In the genomic region with DNA sequence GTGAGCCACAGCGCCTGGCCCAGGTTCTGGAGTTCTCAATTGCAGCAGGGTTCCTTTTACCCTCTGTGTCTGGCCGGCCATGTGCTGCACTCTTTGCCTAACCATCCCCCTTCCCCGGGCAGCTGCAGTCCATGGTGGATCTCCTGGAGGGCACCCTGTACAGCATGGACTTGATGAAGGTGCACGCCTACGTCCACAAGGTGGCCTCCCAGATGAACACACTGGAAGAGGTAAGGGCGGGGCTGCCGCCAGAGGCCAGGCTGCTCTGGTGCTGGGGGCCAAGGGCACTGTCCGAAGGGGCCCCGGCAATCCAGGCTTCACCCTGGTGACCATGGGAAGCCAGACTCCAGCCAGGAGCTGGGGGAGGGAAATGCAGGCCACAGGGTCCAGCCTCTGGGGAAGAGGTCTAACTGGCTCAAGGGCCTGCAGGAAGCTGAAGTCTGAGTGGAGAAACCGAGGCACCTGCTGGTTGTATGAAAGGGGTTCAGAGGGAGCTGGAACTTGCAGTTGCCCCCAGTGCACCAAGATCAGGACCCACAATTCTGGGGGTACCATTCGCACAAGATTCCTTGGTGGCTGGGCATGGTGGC, we compare ENCODE assay signal across 1 cellular context.
TF ChIP-seq lines count a peak whose summit lies in the region.

No MANE protein-coding gene starts in this region.

TF ChIP-seq in HepG2, 621 proteins besides CTCF, POLR2A, EP300 and RAD21 (continued from another document and continues in another):
- TF ChIP-seq, protein P1, sequence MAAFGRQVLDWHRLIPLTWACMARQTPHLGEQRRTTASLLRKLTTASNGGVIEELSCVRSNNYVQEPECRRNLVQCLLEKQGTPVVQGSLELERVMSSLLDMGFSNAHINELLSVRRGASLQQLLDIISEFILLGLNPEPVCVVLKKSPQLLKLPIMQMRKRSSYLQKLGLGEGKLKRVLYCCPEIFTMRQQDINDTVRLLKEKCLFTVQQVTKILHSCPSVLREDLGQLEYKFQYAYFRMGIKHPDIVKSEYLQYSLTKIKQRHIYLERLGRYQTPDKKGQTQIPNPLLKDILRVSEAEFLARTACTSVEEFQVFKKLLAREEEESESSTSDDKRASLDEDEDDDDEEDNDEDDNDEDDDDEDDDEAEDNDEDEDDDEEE (CRISPR knock-in tag; IDR thresholded peaks at IDR 0.05), result no peak
- TF ChIP-seq, protein P2, sequence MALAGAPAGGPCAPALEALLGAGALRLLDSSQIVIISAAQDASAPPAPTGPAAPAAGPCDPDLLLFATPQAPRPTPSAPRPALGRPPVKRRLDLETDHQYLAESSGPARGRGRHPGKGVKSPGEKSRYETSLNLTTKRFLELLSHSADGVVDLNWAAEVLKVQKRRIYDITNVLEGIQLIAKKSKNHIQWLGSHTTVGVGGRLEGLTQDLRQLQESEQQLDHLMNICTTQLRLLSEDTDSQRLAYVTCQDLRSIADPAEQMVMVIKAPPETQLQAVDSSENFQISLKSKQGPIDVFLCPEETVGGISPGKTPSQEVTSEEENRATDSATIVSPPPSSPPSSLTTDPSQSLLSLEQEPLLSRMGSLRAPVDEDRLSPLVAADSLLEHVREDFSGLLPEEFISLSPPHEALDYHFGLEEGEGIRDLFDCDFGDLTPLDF (CRISPR knock-in tag; IDR thresholded peaks at IDR 0.05), result no peak
- no peak for TF ChIP-seq KAT8 (CRISPR knock-in tag; IDR thresholded peaks at IDR 0.05)
- TF ChIP-seq ZBTB1 (CRISPR knock-in tag; IDR thresholded peaks at IDR 0.05; ENCODE audit: borderline replicate concordance), result no peak
- TF ChIP-seq EHMT2 (IDR thresholded peaks at IDR 0.05; ENCODE audit: borderline replicate concordance, low read depth, low read length), result no peak
- TF ChIP-seq MAZ (IDR thresholded peaks at IDR 0.05; ENCODE audit: borderline replicate concordance, low read depth, low read length), result peak; percentile 80; the same call in 1 of the 2 replicates
- peak; percentile 93 for TF ChIP-seq MAZ (CRISPR knock-in tag; IDR thresholded peaks at IDR 0.05; ENCODE audit: low read depth)
- TF ChIP-seq, protein P3, sequence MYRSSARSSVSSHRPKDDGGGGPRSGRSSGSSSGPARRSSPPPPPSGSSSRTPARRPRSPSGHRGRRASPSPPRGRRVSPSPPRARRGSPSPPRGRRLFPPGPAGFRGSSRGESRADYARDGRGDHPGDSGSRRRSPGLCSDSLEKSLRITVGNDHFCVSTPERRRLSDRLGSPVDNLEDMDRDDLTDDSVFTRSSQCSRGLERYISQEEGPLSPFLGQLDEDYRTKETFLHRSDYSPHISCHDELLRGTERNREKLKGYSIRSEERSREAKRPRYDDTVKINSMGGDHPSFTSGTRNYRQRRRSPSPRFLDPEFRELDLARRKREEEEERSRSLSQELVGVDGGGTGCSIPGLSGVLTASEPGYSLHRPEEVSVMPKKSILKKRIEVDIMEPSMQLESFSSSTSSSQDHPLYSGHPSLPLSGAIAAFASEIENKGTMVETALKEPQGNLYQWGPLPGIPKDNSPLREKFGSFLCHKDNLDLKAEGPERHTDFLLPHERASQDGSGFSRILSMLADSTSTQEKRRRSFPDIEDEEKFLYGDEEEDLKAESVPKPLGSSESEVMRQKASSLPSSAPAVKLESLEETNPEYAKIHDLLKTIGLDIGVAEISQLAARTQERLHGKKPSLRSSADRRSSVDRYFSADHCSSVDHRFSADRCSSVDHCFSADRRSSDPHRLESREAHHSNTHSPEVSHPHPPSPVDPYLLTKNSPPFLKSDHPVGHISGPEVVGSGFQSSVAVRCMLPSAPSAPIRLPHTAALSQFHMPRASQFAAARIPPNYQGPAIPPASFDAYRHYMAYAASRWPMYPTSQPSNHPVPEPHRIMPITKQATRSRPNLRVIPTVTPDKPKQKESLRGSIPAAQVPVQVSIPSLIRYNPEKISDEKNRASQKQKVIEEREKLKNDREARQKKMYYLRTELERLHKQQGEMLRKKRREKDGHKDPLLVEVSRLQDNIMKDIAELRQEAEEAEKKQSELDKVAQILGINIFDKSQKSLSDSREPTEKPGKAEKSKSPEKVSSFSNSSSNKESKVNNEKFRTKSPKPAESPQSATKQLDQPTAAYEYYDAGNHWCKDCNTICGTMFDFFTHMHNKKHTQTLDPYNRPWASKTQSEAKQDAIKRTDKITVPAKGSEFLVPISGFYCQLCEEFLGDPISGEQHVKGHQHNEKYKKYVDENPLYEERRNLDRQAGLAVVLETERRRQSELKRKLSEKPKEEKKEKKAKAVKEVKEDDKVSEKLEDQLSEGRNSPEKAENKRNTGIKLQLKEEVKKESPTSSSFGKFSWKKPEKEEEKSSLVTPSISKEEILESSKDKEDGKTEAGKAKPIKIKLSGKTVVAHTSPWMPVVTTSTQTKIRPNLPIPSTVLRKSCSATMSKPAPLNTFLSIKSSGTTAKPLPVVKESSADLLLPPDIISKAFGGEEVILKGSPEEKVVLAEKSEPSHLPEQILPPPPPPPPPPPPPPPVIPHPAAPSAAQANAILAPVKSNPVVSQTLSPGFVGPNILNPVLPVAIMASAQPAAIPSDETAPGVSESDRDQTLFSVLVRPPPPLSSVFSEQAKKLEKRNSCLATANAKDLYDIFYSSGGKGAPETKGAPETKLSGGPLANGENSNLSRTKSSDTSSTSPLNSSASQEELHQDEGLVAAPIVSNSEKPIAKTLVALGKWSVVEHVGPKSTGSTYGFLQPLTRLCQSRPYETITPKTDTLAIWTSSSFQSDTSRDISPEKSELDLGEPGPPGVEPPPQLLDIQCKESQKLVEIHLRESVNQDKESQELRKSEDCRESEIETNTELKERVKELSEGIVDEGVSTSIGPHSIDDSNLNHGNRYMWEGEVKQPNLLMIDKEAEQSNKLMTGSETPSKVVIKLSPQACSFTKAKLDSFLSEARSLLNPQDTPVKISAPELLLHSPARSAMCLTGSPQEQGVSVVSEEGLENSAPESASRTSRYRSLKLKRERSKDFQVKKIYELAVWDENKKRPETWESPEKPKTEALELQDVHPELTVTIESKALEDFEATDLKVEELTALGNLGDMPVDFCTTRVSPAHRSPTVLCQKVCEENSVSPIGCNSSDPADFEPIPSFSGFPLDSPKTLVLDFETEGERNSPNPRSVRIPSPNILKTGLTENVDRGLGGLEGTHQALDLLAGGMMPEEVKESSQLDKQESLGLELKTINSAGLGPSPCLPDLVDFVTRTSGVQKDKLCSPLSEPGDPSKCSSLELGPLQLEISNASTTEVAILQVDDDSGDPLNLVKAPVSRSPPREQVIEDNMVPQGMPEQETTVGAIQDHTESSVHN (CRISPR knock-in tag; IDR thresholded peaks at IDR 0.05), result no peak
- TF ChIP-seq, protein P4, sequence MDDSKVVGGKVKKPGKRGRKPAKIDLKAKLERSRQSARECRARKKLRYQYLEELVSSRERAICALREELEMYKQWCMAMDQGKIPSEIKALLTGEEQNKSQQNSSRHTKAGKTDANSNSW (CRISPR knock-in tag; IDR thresholded peaks at IDR 0.05; ENCODE audit: borderline replicate concordance), result no peak
- TF ChIP-seq, protein P5, sequence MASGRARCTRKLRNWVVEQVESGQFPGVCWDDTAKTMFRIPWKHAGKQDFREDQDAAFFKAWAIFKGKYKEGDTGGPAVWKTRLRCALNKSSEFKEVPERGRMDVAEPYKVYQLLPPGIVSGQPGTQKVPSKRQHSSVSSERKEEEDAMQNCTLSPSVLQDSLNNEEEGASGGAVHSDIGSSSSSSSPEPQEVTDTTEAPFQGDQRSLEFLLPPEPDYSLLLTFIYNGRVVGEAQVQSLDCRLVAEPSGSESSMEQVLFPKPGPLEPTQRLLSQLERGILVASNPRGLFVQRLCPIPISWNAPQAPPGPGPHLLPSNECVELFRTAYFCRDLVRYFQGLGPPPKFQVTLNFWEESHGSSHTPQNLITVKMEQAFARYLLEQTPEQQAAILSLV (CRISPR knock-in tag; IDR thresholded peaks at IDR 0.05; ENCODE audit: borderline replicate concordance), result 0 out of 2 replicates have a peak, but pooled peaks have one; percentile 51
- TF ChIP-seq RXRA (CRISPR knock-in tag; IDR thresholded peaks at IDR 0.05), result peak; percentile 76
- no peak for TF ChIP-seq JUND (CRISPR knock-in tag; IDR thresholded peaks at IDR 0.05)
- TF ChIP-seq PTBP1 (IDR thresholded peaks at IDR 0.05; ENCODE audit: low read depth, low read length, poor library complexity, severe bottlenecking), result no peak
- no peak for TF ChIP-seq ZNF256 (CRISPR knock-in tag; conservative IDR thresholded peaks at IDR 0.05)
- TF ChIP-seq RCOR2 (CRISPR knock-in tag; IDR thresholded peaks at IDR 0.05), result no peak
- TF ChIP-seq NFIB (CRISPR knock-in tag; IDR thresholded peaks at IDR 0.05; ENCODE audit: borderline replicate concordance), result no peak
- TF ChIP-seq ETV5 (CRISPR knock-in tag; IDR thresholded peaks at IDR 0.05; ENCODE audit: borderline replicate concordance), result peak; percentile 31; the same call in 1 of the 2 replicates
- TF ChIP-seq PAF1 (CRISPR knock-in tag; IDR thresholded peaks at IDR 0.05), result no peak
- TF ChIP-seq, protein P6, sequence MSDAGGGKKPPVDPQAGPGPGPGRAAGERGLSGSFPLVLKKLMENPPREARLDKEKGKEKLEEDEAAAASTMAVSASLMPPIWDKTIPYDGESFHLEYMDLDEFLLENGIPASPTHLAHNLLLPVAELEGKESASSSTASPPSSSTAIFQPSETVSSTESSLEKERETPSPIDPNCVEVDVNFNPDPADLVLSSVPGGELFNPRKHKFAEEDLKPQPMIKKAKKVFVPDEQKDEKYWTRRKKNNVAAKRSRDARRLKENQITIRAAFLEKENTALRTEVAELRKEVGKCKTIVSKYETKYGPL (CRISPR knock-in tag; IDR thresholded peaks at IDR 0.05), result no peak
- TF ChIP-seq, protein P7, sequence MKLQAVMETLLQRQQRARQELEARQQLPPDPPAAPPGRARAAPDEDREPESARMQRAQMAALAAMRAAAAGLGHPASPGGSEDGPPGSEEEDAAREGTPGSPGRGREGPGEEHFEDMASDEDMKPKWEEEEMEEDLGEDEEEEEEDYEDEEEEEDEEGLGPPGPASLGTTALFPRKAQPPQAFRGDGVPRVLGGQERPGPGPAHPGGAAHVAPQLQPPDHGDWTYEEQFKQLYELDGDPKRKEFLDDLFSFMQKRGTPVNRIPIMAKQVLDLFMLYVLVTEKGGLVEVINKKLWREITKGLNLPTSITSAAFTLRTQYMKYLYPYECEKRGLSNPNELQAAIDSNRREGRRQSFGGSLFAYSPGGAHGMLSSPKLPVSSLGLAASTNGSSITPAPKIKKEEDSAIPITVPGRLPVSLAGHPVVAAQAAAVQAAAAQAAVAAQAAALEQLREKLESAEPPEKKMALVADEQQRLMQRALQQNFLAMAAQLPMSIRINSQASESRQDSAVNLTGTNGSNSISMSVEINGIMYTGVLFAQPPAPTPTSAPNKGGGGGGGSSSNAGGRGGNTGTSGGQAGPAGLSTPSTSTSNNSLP (IDR thresholded peaks at IDR 0.05; ENCODE audit: low read depth, low read length), result no peak
- TF ChIP-seq ZNF138 (CRISPR knock-in tag; IDR thresholded peaks at IDR 0.05; ENCODE audit: low read depth), result no peak
- no peak for TF ChIP-seq SP140L (CRISPR knock-in tag; IDR thresholded peaks at IDR 0.05; ENCODE audit: borderline replicate concordance)
- 0 out of 2 replicates have a peak, but pooled peaks have one; percentile 34 for TF ChIP-seq ZNF33B (CRISPR knock-in tag; IDR thresholded peaks at IDR 0.05)
- TF ChIP-seq ZNF224 (CRISPR knock-in tag; IDR thresholded peaks at IDR 0.05), result no peak
- TF ChIP-seq, protein P8, sequence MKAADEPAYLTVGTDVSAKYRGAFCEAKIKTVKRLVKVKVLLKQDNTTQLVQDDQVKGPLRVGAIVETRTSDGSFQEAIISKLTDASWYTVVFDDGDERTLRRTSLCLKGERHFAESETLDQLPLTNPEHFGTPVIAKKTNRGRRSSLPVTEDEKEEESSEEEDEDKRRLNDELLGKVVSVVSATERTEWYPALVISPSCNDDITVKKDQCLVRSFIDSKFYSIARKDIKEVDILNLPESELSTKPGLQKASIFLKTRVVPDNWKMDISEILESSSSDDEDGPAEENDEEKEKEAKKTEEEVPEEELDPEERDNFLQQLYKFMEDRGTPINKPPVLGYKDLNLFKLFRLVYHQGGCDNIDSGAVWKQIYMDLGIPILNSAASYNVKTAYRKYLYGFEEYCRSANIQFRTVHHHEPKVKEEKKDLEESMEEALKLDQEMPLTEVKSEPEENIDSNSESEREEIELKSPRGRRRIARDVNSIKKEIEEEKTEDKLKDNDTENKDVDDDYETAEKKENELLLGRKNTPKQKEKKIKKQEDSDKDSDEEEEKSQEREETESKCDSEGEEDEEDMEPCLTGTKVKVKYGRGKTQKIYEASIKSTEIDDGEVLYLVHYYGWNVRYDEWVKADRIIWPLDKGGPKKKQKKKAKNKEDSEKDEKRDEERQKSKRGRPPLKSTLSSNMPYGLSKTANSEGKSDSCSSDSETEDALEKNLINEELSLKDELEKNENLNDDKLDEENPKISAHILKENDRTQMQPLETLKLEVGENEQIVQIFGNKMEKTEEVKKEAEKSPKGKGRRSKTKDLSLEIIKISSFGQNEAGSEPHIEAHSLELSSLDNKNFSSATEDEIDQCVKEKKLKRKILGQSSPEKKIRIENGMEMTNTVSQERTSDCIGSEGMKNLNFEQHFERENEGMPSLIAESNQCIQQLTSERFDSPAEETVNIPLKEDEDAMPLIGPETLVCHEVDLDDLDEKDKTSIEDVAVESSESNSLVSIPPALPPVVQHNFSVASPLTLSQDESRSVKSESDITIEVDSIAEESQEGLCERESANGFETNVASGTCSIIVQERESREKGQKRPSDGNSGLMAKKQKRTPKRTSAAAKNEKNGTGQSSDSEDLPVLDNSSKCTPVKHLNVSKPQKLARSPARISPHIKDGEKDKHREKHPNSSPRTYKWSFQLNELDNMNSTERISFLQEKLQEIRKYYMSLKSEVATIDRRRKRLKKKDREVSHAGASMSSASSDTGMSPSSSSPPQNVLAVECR (CRISPR knock-in tag; IDR thresholded peaks at IDR 0.05; ENCODE audit: borderline replicate concordance), result no peak; the same call in 1 of the 2 replicates
- TF ChIP-seq, protein P9, sequence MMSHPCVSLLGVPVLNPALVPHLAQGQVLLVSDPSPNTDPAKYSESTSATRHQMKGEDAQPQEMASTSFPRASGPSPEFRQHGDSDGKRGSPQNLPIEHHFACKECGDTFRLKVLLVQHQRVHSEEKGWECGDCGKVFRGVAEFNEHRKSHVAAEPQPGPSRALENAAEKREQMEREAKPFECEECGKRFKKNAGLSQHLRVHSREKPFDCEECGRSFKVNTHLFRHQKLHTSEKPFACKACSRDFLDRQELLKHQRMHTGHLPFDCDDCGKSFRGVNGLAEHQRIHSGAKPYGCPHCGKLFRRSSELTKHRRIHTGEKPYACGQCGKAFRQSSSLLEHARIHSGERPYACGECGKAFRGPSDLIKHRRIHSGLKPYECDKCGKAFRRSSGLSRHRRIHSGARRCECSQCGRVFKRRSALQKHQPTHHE (CRISPR knock-in tag; IDR thresholded peaks at IDR 0.05; ENCODE audit: borderline replicate concordance), result no peak
- TF ChIP-seq SRSF4 (IDR thresholded peaks at IDR 0.05; ENCODE audit: low read depth, low read length, poor library complexity, severe bottlenecking), result no peak
- peak; percentile 56 for TF ChIP-seq BCL6 (CRISPR knock-in tag; IDR thresholded peaks at IDR 0.05)
- no peak for TF ChIP-seq REXO4 (CRISPR knock-in tag; IDR thresholded peaks at IDR 0.05; ENCODE audit: borderline replicate concordance)
- no peak for TF ChIP-seq ZNF468 (CRISPR knock-in tag; IDR thresholded peaks at IDR 0.05)
- TF ChIP-seq ZNF331 (CRISPR knock-in tag; IDR thresholded peaks at IDR 0.05), result peak; percentile 31; the same call in 1 of the 2 replicates
- no peak for TF ChIP-seq KMT2B (CRISPR knock-in tag; IDR thresholded peaks at IDR 0.05)
